ENCODE assay signal across 13 cellular contexts in genomic region chr1:17370618-17371017, GRCh38. TPM values are rescaled to one million over a fixed set of nuclear protein-coding genes. Genes with fewer than 3 reads are reported as not detected.
DNase-seq lines count a peak whose midpoint lies in the region; ATAC-seq, FAIRE-seq and TF ChIP-seq lines count a peak whose summit lies in the region.
"Had no signal": no experiment of that assay in that cellular context is flagged by ENCODE, and none has a peak within 500 bp of the region (broad histone marks: within the 10 kb centered on the region; RNA-seq: fewer than 3 reads in every experiment).

No MANE protein-coding gene starts in this region.

- FAIRE-seq in bronchial epithelial cell (lab: Jason Lieb, UNC): peak; percentile 23

- H3K4me3 ChIP-seq in MM.1S (ENCODE audit: low read length) (no peak overlapping the region), bronchial epithelial cell (ENCODE audit: low read depth, low read length) (no peak overlapping the region)
- H3K4me3 ChIP-seq: lower lobe of right lung had no signal

- H3K9me3 ChIP-seq in MM.1S (replicated peaks; ENCODE audit: insufficient read depth, low read length): no peaks in the 10 kb centered on the region
- H3K9me3 ChIP-seq: lower lobe of right lung had no signal

- H3K36me3 ChIP-seq in MM.1S (replicated peaks; ENCODE audit: insufficient read depth, low read length) (no peaks in the 10 kb centered on the region), bronchial epithelial cell (ENCODE audit: control insufficient read depth, insufficient read depth, low read length) (no peaks in the 10 kb centered on the region)
- H3K36me3 ChIP-seq: lower lobe of right lung had no signal

- no peak overlapping the region for H3K4me3 Mint-ChIP-seq in osteocyte (ENCODE audit: unreplicated experiment)
- H3K4me3 Mint-ChIP-seq: activated naive CD4-positive, alpha-beta T cell treated with anti-CD3 and anti-CD28 coated beads, Interleukin-2, amount 50 U/mL, for 24 hours had no signal

- no peak overlapping the region for H3K9ac ChIP-seq in MM.1S (ENCODE audit: low read length)

- no peaks in the 10 kb centered on the region for H3F3A ChIP-seq in MM.1S (ENCODE audit: insufficient read depth, low read length)

- no peak overlapping the region for H3K27ac ChIP-seq in MM.1S (ENCODE audit: low read length)
- H3K27ac ChIP-seq: lower lobe of right lung had no signal

- H3K27me3 Mint-ChIP-seq in osteocyte (ENCODE audit: unreplicated experiment): peaks cover 4% of the 10 kb centered on the region
- H3K27me3 Mint-ChIP-seq: activated naive CD4-positive, alpha-beta T cell treated with anti-CD3 and anti-CD28 coated beads, Interleukin-2, amount 50 U/mL, for 24 hours had no signal

- no peak overlapping the region for H3K27ac Mint-ChIP-seq in osteocyte (ENCODE audit: unreplicated experiment)
- H3K27ac Mint-ChIP-seq: activated naive CD4-positive, alpha-beta T cell treated with anti-CD3 and anti-CD28 coated beads, Interleukin-2, amount 50 U/mL, for 24 hours had no signal

- H3K27me3 ChIP-seq in MM.1S (replicated peaks; ENCODE audit: insufficient read depth, low read length): peaks cover 94% of the 10 kb centered on the region
- no peaks in the 10 kb centered on the region for H3K27me3 ChIP-seq in bronchial epithelial cell (ENCODE audit: control insufficient read depth, insufficient read depth, low read length)

- H2AFZ ChIP-seq in MM.1S (ENCODE audit: low read length): no peak overlapping the region

- H4K20me1 ChIP-seq in MM.1S (ENCODE audit: insufficient read depth, low read length): no peaks in the 10 kb centered on the region

- H3K4me2 ChIP-seq in MM.1S (ENCODE audit: low read depth, low read length): no peak overlapping the region

- no peaks in the 10 kb centered on the region for H3K4me1 ChIP-seq in MM.1S (ENCODE audit: low read length)
- H3K4me1 ChIP-seq: lower lobe of right lung had no signal

- TF ChIP-seq CTCF in MM.1S (IDR thresholded peaks at IDR 0.05; ENCODE audit: low read length) (peak; percentile 35), bronchial epithelial cell (IDR thresholded peaks at IDR 0.05; ENCODE audit: insufficient read depth, low read length, severe bottlenecking) (peak; percentile 66), osteocyte (IDR thresholded peaks at IDR 0.05) (peak; percentile 35)

- H3K9me2 ChIP-seq in MM.1S (replicated peaks; ENCODE audit: insufficient read depth, low read length): no peaks in the 10 kb centered on the region

- no peak for ATAC-seq in GM21515 (IDR thresholded peaks at IDR 0.05; ENCODE audit: unreplicated experiment)
- ATAC-seq: lower lobe of right lung had no signal

- H3K36me3 Mint-ChIP-seq in osteocyte (ENCODE audit: unreplicated experiment): no peaks in the 10 kb centered on the region
- H3K36me3 Mint-ChIP-seq: activated naive CD4-positive, alpha-beta T cell treated with anti-CD3 and anti-CD28 coated beads, Interleukin-2, amount 50 U/mL, for 24 hours had no signal

- H3K79me2 ChIP-seq in MM.1S (ENCODE audit: low read length): no peaks in the 10 kb centered on the region

- DNase-seq in NCI-H510A treated with DMSO at 0.1 percent for 48 hours (lab: John Stamatoyannopoulos, UW): peak; percentile 31
- no peak for DNase-seq in NCI-H510A (lab: John Stamatoyannopoulos, UW)
- DNase-seq in MM.1S: no peak
- peak; percentile 61 for DNase-seq in bronchial epithelial cell (ENCODE audit: low read depth)
- DNase-seq in osteocyte (ENCODE audit: extremely low spot score, unreplicated experiment): no peak
- DNase-seq in foreskin melanocyte: no peak
- no peak for DNase-seq in GM19238 (ENCODE audit: insufficient read length, low spot score)
- DNase-seq: activated CD4-positive, alpha-beta T cell treated with anti-CD3 and anti-CD28 coated beads for 48 hours; lower lobe of right lung; NCI-H446 had no signal

- H3K9me3 Mint-ChIP-seq in osteocyte (ENCODE audit: unreplicated experiment): no peaks in the 10 kb centered on the region
- H3K9me3 Mint-ChIP-seq: activated naive CD4-positive, alpha-beta T cell treated with anti-CD3 and anti-CD28 coated beads, Interleukin-2, amount 50 U/mL, for 24 hours had no signal

- peaks cover 8% of the 10 kb centered on the region for H3K4me1 Mint-ChIP-seq in osteocyte (ENCODE audit: unreplicated experiment)
- H3K4me1 Mint-ChIP-seq: activated naive CD4-positive, alpha-beta T cell treated with anti-CD3 and anti-CD28 coated beads, Interleukin-2, amount 50 U/mL, for 24 hours had no signal

RNA-seq across cellular contexts. Expression of gene PADI6, which starts 1.4 kb away (rescaled TPM):
- total RNA-seq in bronchial epithelial cell: not detected in 2 replicates
- total RNA-seq in osteocyte: not detected in 2 replicates
- total RNA-seq: lower lobe of right lung, pulmonary artery endothelial cell had no signal

Comparison
In these comparisons a context has a peak if more than half of its experiments do, and no peak if none do; other contexts are left out.
1. DNase-seq: peak in NCI-H510A treated with DMSO at 0.1 percent for 48 hours (single experiment) and bronchial epithelial cell (single experiment); none in NCI-H510A (single experiment), MM.1S (single experiment), osteocyte (single experiment), foreskin melanocyte (single experiment) and GM19238 (single experiment).
2. Peak in every context shown above with its lines, with median percentiles within 50 percentile points of each other: CTCF ChIP-seq.